9 cellular contexts compared by ENCODE assay signal in the genomic region with DNA sequence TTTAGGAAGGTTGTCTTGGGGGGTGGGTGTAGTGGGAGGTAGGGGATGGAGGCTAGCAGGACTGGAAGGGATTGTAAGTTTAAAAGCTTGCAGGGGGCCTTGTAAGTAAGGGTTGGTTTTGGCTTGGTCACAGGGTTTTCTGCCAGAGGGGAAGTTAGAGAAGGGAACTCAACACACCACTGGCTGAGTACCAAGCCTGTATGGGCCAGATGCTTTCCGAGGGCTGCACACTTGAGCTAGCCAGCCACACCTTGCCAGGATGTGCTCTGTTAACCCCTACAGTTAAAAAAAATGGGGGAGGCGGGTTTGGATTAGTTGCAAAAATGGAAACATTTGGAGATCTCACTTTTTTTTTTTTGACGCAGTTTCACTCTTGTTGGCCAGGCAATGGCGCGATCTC. TPM values are rescaled to one million over a fixed set of nuclear protein-coding genes. Genes with fewer than 3 reads are reported as not detected.
A peak's percentile ranks its signal among the peaks of the same experiment; 100 is the strongest.
DNase-seq lines count a peak whose midpoint lies in the region; ATAC-seq lines count a peak whose summit lies in the region.
"Had no signal": no experiment of that assay in that cellular context is flagged by ENCODE, and none has a peak within 500 bp of the region (broad histone marks: within the 10 kb centered on the region; RNA-seq: fewer than 3 reads in every experiment).

No MANE protein-coding gene starts in this region.

- peaks cover 52% of the 10 kb centered on the region for H3K4me1 Mint-ChIP-seq in activated T-helper 1 cell treated with anti-CD3 and anti-CD28 coated beads, Interleukin-12 subunit alpha, Interleukin-12 subunit beta, Interleukin-2, Interleukin-4 antibody, amounts not matched to agents 30 ng/mL and 10 ng/mL and 1 ng/mL, durations not matched to agents 14 hours and 24 hours and 36 hours (ENCODE audit: low read depth)

- intact Hi-C loops in activated T-helper 1 cell treated with anti-CD3 and anti-CD28 coated beads, Interleukin-12 subunit alpha, Interleukin-12 subunit beta, Interleukin-2, Interleukin-4 antibody, amounts not matched to agents 30 ng/mL and 10 ng/mL and 1 ng/mL, durations not matched to agents 14 hours and 24 hours and 36 hours (cut with micrococcal nuclease) = loop anchor here (2.0 to 5.0 kb wide), 4 partner anchors 135 to 1454 kb away; no protein-coding TSS in a partner anchor

- H3K27ac Mint-ChIP-seq in activated T-helper 1 cell treated with anti-CD3 and anti-CD28 coated beads, Interleukin-12 subunit alpha, Interleukin-12 subunit beta, Interleukin-2, Interleukin-4 antibody, amounts not matched to agents 30 ng/mL and 10 ng/mL and 1 ng/mL, durations not matched to agents 14 hours and 24 hours and 36 hours = peak overlapping the region; percentile 98

- peak; percentile 26 for ATAC-seq in HG03175 (IDR thresholded peaks at IDR 0.05; ENCODE audit: unreplicated experiment)
- no peak for ATAC-seq in HG02642 (IDR thresholded peaks at IDR 0.05; ENCODE audit: poor library complexity, unreplicated experiment)
- ATAC-seq in HG03135 (IDR thresholded peaks at IDR 0.05; ENCODE audit: unreplicated experiment) = no peak

- peaks cover 5% of the 10 kb centered on the region for H3K27me3 Mint-ChIP-seq in activated T-helper 1 cell treated with anti-CD3 and anti-CD28 coated beads, Interleukin-12 subunit alpha, Interleukin-12 subunit beta, Interleukin-2, Interleukin-4 antibody, amounts not matched to agents 30 ng/mL and 10 ng/mL and 1 ng/mL, durations not matched to agents 14 hours and 24 hours and 36 hours (ENCODE audit: insufficient read depth)

- peak; percentile 41 for DNase-seq in SKM-1 treated with dmso at 0.1 percent for 144 hours (lab: John Stamatoyannopoulos, UW; ENCODE audit: unreplicated experiment)
- no peak for DNase-seq in SKM-1 (lab: John Stamatoyannopoulos, UW; ENCODE audit: unreplicated experiment)
- no peak for DNase-seq in activated T-helper 1 cell treated with anti-CD3 and anti-CD28 coated beads, Interleukin-12 subunit alpha, Interleukin-12 subunit beta, Interleukin-2, Interleukin-4 antibody, amounts not matched to agents 30 ng/mL and 10 ng/mL and 1 ng/mL, durations not matched to agents 14 hours and 24 hours and 36 hours (ENCODE audit: low spot score)
- DNase-seq in pons (ENCODE audit: low spot score) = peak; percentile 36
- no peak for DNase-seq in NCI-H2227 (lab: John Stamatoyannopoulos, UW; ENCODE audit: unreplicated experiment)
- DNase-seq: NCI-H1092 had no signal

- H3K9me3 Mint-ChIP-seq in activated T-helper 1 cell treated with anti-CD3 and anti-CD28 coated beads, Interleukin-12 subunit alpha, Interleukin-12 subunit beta, Interleukin-2, Interleukin-4 antibody, amounts not matched to agents 30 ng/mL and 10 ng/mL and 1 ng/mL, durations not matched to agents 14 hours and 24 hours and 36 hours = no peaks in the 10 kb centered on the region

- peak overlapping the region; percentile 97 for H3K4me3 Mint-ChIP-seq in activated T-helper 1 cell treated with anti-CD3 and anti-CD28 coated beads, Interleukin-12 subunit alpha, Interleukin-12 subunit beta, Interleukin-2, Interleukin-4 antibody, amounts not matched to agents 30 ng/mL and 10 ng/mL and 1 ng/mL, durations not matched to agents 14 hours and 24 hours and 36 hours

- H3K36me3 Mint-ChIP-seq in activated T-helper 1 cell treated with anti-CD3 and anti-CD28 coated beads, Interleukin-12 subunit alpha, Interleukin-12 subunit beta, Interleukin-2, Interleukin-4 antibody, amounts not matched to agents 30 ng/mL and 10 ng/mL and 1 ng/mL, durations not matched to agents 14 hours and 24 hours and 36 hours (ENCODE audit: low read depth) = peaks cover 34% of the 10 kb centered on the region

RNA-seq across cellular contexts. Expression of a gene that starts 1.2 kb away (rescaled TPM):
- total RNA-seq in activated T-helper 1 cell treated with anti-CD3 and anti-CD28 coated beads, Interleukin-12 subunit alpha, Interleukin-12 subunit beta, Interleukin-2, Interleukin-4 antibody, amounts not matched to agents 30 ng/mL and 10 ng/mL and 1 ng/mL, durations not matched to agents 14 hours and 24 hours and 36 hours = 1,686 and 1,760 TPM in 2 replicates

Comparison
In these comparisons a context has a peak if more than half of its experiments do, and no peak if none do; other contexts are left out.
1. DNase-seq: peak in SKM-1 treated with dmso at 0.1 percent for 144 hours (single experiment) and pons (single experiment); none in SKM-1 (single experiment), activated T-helper 1 cell treated with anti-CD3 and anti-CD28 coated beads, Interleukin-12 subunit alpha, Interleukin-12 subunit beta, Interleukin-2, Interleukin-4 antibody, amounts not matched to agents 30 ng/mL and 10 ng/mL and 1 ng/mL, durations not matched to agents 14 hours and 24 hours and 36 hours (single experiment) and NCI-H2227 (single experiment).